In genomic region chr5:142364251-142365145, GRCh38 we compare ENCODE assay signal across 8 cellular contexts. TPM values are rescaled to one million over a fixed set of nuclear protein-coding genes. Genes with fewer than 3 reads are reported as not detected.
DNase-seq lines count a peak whose midpoint lies in the region; ATAC-seq and TF ChIP-seq lines count a peak whose summit lies in the region.

No MANE protein-coding gene starts in this region.

- DNase-seq in dermis blood vessel endothelial cell = peak; percentile 65
- DNase-seq in sciatic nerve (ENCODE audit: low spot score) = peak; percentile 83
- no peak for DNase-seq in foreskin fibroblast
- DNase-seq in activated CD8-positive, alpha-beta memory T cell treated with anti-CD3 and anti-CD28 coated beads, Interleukin-2, amount 50 U/mL, for 48 hours = no peak
- DNase-seq in HuH-7 (ENCODE audit: low spot score) = no peak

- H3K4me3 ChIP-seq in HUES6 (ENCODE audit: low read depth, low read length) (peak overlapping the region; percentile 20; the same call in 1 of the 2 replicates), foreskin fibroblast (ENCODE audit: low read depth in 1 of 2, low read length in 2 of 2) (no peak overlapping the region)

- ATAC-seq in GM19438 (IDR thresholded peaks at IDR 0.05; ENCODE audit: low read depth, unreplicated experiment) (peak; percentile 79), sciatic nerve (peak; percentile 81), HG03135 (IDR thresholded peaks at IDR 0.05; ENCODE audit: unreplicated experiment) (no peak)

- H3K9me3 ChIP-seq in HUES6 (ENCODE audit: control insufficient read depth, insufficient read depth, low read depth, low read length) = no peaks in the 10 kb centered on the region

- H3K4me1 ChIP-seq in HUES6 (ENCODE audit: control insufficient read depth, insufficient read depth, low read length) = peaks cover 55% of the 10 kb centered on the region

- peak overlapping the region; percentile 92 for H3K27ac ChIP-seq in HUES6 (ENCODE audit: low read depth, low read length)

- H3K27me3 ChIP-seq in HUES6 (ENCODE audit: control insufficient read depth, insufficient read depth, low read length) = no peaks in the 10 kb centered on the region

- no peaks in the 10 kb centered on the region for H3K36me3 ChIP-seq in HUES6 (ENCODE audit: control insufficient read depth, insufficient read depth, low read length)

- H3K9ac ChIP-seq in HUES6 (ENCODE audit: low read length) = peak overlapping the region; percentile 46

- no peak for TF ChIP-seq CTCF in foreskin fibroblast (IDR thresholded peaks at IDR 0.05; ENCODE audit: low read depth, low read length)

- intact Hi-C loops in sciatic nerve (cut with DNase I) = no loop called here

RNA-seq across cellular contexts. Expression of gene SPRY4, which starts 39.7 kb away (rescaled TPM):
- total RNA-seq in dermis blood vessel endothelial cell = 5.5 and 11.9 TPM in 2 replicates
- 59.3 TPM for total RNA-seq in sciatic nerve

Comparison
In these comparisons a context has a peak if more than half of its experiments do, and no peak if none do; other contexts are left out.
1. DNase-seq: peak in dermis blood vessel endothelial cell (single experiment) and sciatic nerve (single experiment); none in foreskin fibroblast (0 of 2), activated CD8-positive, alpha-beta memory T cell treated with anti-CD3 and anti-CD28 coated beads, Interleukin-2, amount 50 U/mL, for 48 hours (single experiment) and HuH-7 (single experiment).